In the genomic region with DNA sequence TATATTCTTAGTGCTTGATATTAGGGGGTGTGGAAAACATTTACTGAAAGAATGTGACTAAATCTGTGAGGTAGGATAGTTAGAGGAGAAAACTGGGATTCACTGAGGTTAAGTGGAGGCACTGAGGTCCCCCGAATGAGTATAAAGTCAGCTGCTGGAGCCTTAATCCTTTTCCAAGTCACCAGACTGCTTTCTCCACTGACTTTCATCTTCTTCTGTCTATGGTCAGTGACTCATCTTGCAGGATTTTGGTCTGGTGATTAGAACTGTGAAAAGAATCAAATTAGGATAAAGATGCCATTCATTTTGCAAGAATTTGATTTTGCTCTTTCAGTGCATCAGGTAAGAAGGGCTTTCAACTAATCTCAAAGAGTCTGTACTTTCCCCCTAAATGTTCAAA, we compare ENCODE assay signal across 21 cellular contexts.
DNase-seq lines count a peak whose midpoint lies in the region; ATAC-seq, FAIRE-seq and TF ChIP-seq lines count a peak whose summit lies in the region.
"Had no signal": no experiment of that assay in that cellular context is flagged by ENCODE, and none has a peak within 500 bp of the region (broad histone marks: within the 10 kb centered on the region; RNA-seq: fewer than 3 reads in every experiment).

No MANE protein-coding gene starts in this region.

- no peaks in the 10 kb centered on the region for H3K9me3 ChIP-seq in suprapubic skin
- H3K9me3 ChIP-seq: adrenal gland; BLaER1 treated with 17β-estradiol and CSF1 and Interleukin-3, amounts not matched to agents 10 nM and 100 nM; gastroesophageal sphincter; SK-N-SH; uterus had no signal

- H3K4me1 Mint-ChIP-seq in activated T-cell treated with anti-CD3 and anti-CD28 coated beads, Interleukin-2, amount 50 U/mL, for 72 hours (ENCODE audit: low read depth): no peaks in the 10 kb centered on the region
- H3K4me1 Mint-ChIP-seq: activated T-helper 17 cell treated with anti-CD3 and anti-CD28 coated beads, Interleukin-2, amount 50 U/mL, for 72 hours; naive B cell had no signal

- TF ChIP-seq CTCF in astrocyte of the cerebellum (IDR thresholded peaks at IDR 0.05; ENCODE audit: low read depth, low read length, missing control alignments) (no peak), suprapubic skin (IDR thresholded peaks at IDR 0.05) (no peak)

- H3K27me3 Mint-ChIP-seq in activated T-cell treated with anti-CD3 and anti-CD28 coated beads, Interleukin-2, amount 50 U/mL, for 72 hours (ENCODE audit: low read depth): peaks cover 24% of the 10 kb centered on the region

- 64% methylated on average over 1 of the region's 1 CpG for WGBS in suprapubic skin

- no peak overlapping the region for H3K4me3 Mint-ChIP-seq in activated T-cell treated with anti-CD3 and anti-CD28 coated beads, Interleukin-2, amount 50 U/mL, for 72 hours
- H3K4me3 Mint-ChIP-seq: activated T-helper 17 cell treated with anti-CD3 and anti-CD28 coated beads, Interleukin-2, amount 50 U/mL, for 72 hours; effector memory CD8-positive, alpha-beta T cell; naive B cell had no signal

- TF ChIP-seq EP300 in suprapubic skin (IDR thresholded peaks at IDR 0.05): no peak

- H3K36me3 Mint-ChIP-seq in activated T-cell treated with anti-CD3 and anti-CD28 coated beads, Interleukin-2, amount 50 U/mL, for 72 hours (ENCODE audit: insufficient read depth in 2 of 2): no peaks in the 10 kb centered on the region
- H3K36me3 Mint-ChIP-seq: naive B cell had no signal

- no peak for ATAC-seq in HG02798 (IDR thresholded peaks at IDR 0.05; ENCODE audit: poor library complexity, unreplicated experiment)
- no peak for ATAC-seq in activated T-cell treated with anti-CD3 and anti-CD28 coated beads, Interleukin-2, amount 50 U/mL, for 72 hours (replicated peaks in 1 of 2)
- ATAC-seq: activated T-helper 17 cell treated with anti-CD3 and anti-CD28 coated beads, Interleukin-2, amount 50 U/mL, for 72 hours; effector memory CD8-positive, alpha-beta T cell; gastroesophageal sphincter had no signal

- no peak overlapping the region for H3K27ac Mint-ChIP-seq in activated T-cell treated with anti-CD3 and anti-CD28 coated beads, Interleukin-2, amount 50 U/mL, for 72 hours
- H3K27ac Mint-ChIP-seq: activated T-helper 17 cell treated with anti-CD3 and anti-CD28 coated beads, Interleukin-2, amount 50 U/mL, for 72 hours; effector memory CD8-positive, alpha-beta T cell; naive B cell had no signal

- no peak overlapping the region for H3K4me3 ChIP-seq in astrocyte of the cerebellum (ENCODE audit: low read depth, low read length)
- H3K4me3 ChIP-seq in suprapubic skin: no peak overlapping the region
- H3K4me3 ChIP-seq: adrenal gland; BLaER1 treated with 17β-estradiol and CSF1 and Interleukin-3, amounts not matched to agents 10 nM and 100 nM; gastroesophageal sphincter; lung; uterus had no signal

- no peak for TF ChIP-seq POLR2A in suprapubic skin (IDR thresholded peaks at IDR 0.05)

- DNase-seq in HCEC 1CT (peak; percentile 60), astrocyte of the cerebellum (ENCODE audit: low read depth) (peak; percentile 19), glomerular visceral epithelial cell (ENCODE audit: extremely low spot score) (peak; percentile 51), urothelium cell line (ENCODE audit: low spot score) (peak; percentile 49), suprapubic skin (ENCODE audit: low spot score in 2 of 2) (no peak)
- DNase-seq in activated T-cell treated with anti-CD3 and anti-CD28 coated beads, Interleukin-2, amount 50 U/mL, for 72 hours: no peak
- DNase-seq: adrenal gland; cerebellar nuclear complex; effector memory CD8-positive, alpha-beta T cell; naive B cell; NCI-H1694; NCI-H2227 treated with DMSO at 0.1 percent for 48 hours; SK-N-SH; stimulated activated CD4-positive, alpha-beta T cell treated with anti-CD3 and anti-CD28 coated beads, Interleukin-4, amount 100 ng/mL, for 1 hour; uterus had no signal

- peaks cover 25% of the 10 kb centered on the region for H3K4me1 ChIP-seq in suprapubic skin
- H3K4me1 ChIP-seq: adrenal gland, parathyroid adenoma had no signal

- H3K27me3 ChIP-seq in suprapubic skin: no peaks in the 10 kb centered on the region
- H3K27me3 ChIP-seq: adrenal gland; BLaER1 treated with 17β-estradiol and CSF1 and Interleukin-3, amounts not matched to agents 10 nM and 100 nM; gastroesophageal sphincter; uterus had no signal

- H3K9me3 Mint-ChIP-seq in activated T-cell treated with anti-CD3 and anti-CD28 coated beads, Interleukin-2, amount 50 U/mL, for 72 hours: no peaks in the 10 kb centered on the region
- H3K9me3 Mint-ChIP-seq: activated T-helper 17 cell treated with anti-CD3 and anti-CD28 coated beads, Interleukin-2, amount 50 U/mL, for 72 hours; effector memory CD8-positive, alpha-beta T cell; naive B cell had no signal

- no peak for FAIRE-seq in urothelium cell line (lab: Jason Lieb, UNC)

- H3K27ac ChIP-seq in suprapubic skin: no peak overlapping the region
- H3K27ac ChIP-seq: adrenal gland; BLaER1 treated with 17β-estradiol and CSF1 and Interleukin-3, amounts not matched to agents 10 nM and 100 nM; gastroesophageal sphincter; parathyroid adenoma; uterus had no signal

- H3K36me3 ChIP-seq in suprapubic skin: no peaks in the 10 kb centered on the region
- H3K36me3 ChIP-seq: adrenal gland; BLaER1 treated with 17β-estradiol and CSF1 and Interleukin-3, amounts not matched to agents 10 nM and 100 nM; gastroesophageal sphincter; uterus had no signal

- in situ Hi-C loops in astrocyte of the cerebellum (cut with HindIII; ENCODE audit: low sequenced_read_pairs): no loop called here

Comparison
In these comparisons a context has a peak if more than half of its experiments do, and no peak if none do; other contexts are left out.
1. DNase-seq: peak in HCEC 1CT (single experiment), astrocyte of the cerebellum (single experiment), glomerular visceral epithelial cell (single experiment) and urothelium cell line (single experiment); none in activated T-cell treated with anti-CD3 and anti-CD28 coated beads, Interleukin-2, amount 50 U/mL, for 72 hours (0 of 2) and suprapubic skin (0 of 2).